Comparison of ENCODE assay signal across 8 cellular contexts in the genomic region with DNA sequence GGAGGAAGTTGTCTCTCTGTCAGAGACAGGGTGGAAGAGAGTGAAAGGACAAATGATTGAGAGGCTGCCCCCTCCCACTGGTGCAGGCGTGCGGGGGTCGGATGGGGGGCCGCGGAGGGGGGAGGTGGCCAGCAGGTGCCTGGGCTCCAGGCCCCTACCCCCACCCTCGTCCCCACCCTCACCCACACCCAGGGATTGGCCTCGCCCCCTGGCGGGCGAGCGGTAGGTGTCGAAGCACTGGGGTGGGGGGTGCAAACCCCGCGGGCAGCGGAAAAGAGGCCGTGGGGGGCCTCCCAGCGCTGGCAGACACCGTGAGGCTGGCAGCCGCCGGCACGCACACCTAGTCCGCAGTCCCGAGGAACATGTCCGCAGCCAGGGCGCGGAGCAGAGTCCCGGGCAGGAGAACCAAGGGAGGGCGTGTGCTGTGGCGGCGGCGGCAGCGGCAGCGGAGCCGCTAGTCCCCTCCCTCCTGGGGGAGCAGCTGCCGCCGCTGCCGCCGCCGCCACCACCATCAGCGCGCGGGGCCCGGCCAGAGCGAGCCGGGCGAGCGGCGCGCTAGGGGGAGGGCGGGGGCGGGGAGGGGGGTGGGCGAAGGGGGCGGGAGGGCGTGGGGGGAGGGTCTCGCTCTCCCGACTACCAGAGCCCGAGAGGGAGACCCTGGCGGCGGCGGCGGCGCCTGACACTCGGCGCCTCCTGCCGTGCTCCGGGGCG. TPM values are rescaled to one million over a fixed set of nuclear protein-coding genes. Genes with fewer than 3 reads are reported as not detected.
DNase-seq lines count a peak whose midpoint lies in the region; ATAC-seq and TF ChIP-seq lines count a peak whose summit lies in the region.

A gene (plus strand): TSS at position 682 of the 711 bp plus-strand sequence. CDS start 32 bp downstream, outside the sequence.

- H2BK5ac ChIP-seq in mesendoderm (ENCODE audit: low read length) = no peak within 1 kb of the TSS

- H3K79me2 ChIP-seq in mesendoderm (ENCODE audit: control insufficient read depth, insufficient read depth, low read length) = no peaks in the 10 kb centered on the region

- no peaks in the 10 kb centered on the region for H3K9me3 Mint-ChIP-seq in effector memory CD8-positive, alpha-beta T cell

- POLR2A ChIA-PET in activated CD8-positive, alpha-beta memory T cell treated with anti-CD3 and anti-CD28 coated beads for 36 hours (lab: Charles Lee) = interaction anchor here (1.9 to 2.7 kb wide), 3 partner anchors 18 to 92 kb away, joined by 8 to 16 read pairs (median 13); no protein-coding TSS in a partner anchor

- peak within 1 kb of the TSS; percentile 94 for H3K18ac ChIP-seq in mesendoderm (ENCODE audit: low read length)

- no peak within 1 kb of the TSS for H2AK5ac ChIP-seq in mesendoderm (ENCODE audit: low read length)

- no peak within 1 kb of the TSS for H4K5ac ChIP-seq in mesendoderm (ENCODE audit: low read length)

- CTCF ChIA-PET in activated CD8-positive, alpha-beta memory T cell treated with anti-CD3 and anti-CD28 coated beads for 36 hours (lab: Charles Lee) = interaction anchor here (1.0 to 1.9 kb wide), 2 partner anchors 146 to 1370 kb away, joined by 3 to 6 read pairs; a partner anchor contains a TSS

- ATAC-seq in GM18907 (IDR thresholded peaks at IDR 0.05; ENCODE audit: unreplicated experiment) (peak; percentile 67), HG03159 (IDR thresholded peaks at IDR 0.05; ENCODE audit: unreplicated experiment) (peak; percentile 54)
- peak; percentile 69 for ATAC-seq in effector memory CD8-positive, alpha-beta T cell (replicated peaks)

- no peaks in the 10 kb centered on the region for H3K4me1 ChIP-seq in mesendoderm (ENCODE audit: control insufficient read depth, low read depth, low read length)

- H3K27me3 ChIP-seq in mesendoderm (ENCODE audit: insufficient read depth, low read length, poor library complexity) = no peaks in the 10 kb centered on the region

- peak within 1 kb of the TSS; percentile 45 for H2BK120ac ChIP-seq in mesendoderm (ENCODE audit: low read depth, low read length)

- H3K79me1 ChIP-seq in mesendoderm (ENCODE audit: low read length) = no peaks in the 10 kb centered on the region

- H3K4me2 ChIP-seq in mesendoderm (ENCODE audit: low read length) = peak within 1 kb of the TSS; percentile 70

- TF ChIP-seq CTCF in AG10803 (conservative IDR thresholded peaks at IDR 0.05; ENCODE audit: low read length) = peak; percentile 46

- H3K23ac ChIP-seq in mesendoderm (ENCODE audit: low read length) = no peak within 1 kb of the TSS

- H3K36me3 Mint-ChIP-seq in effector memory CD8-positive, alpha-beta T cell (ENCODE audit: insufficient read depth) = peaks cover 28% of the 10 kb centered on the region

- H3K27ac Mint-ChIP-seq in effector memory CD8-positive, alpha-beta T cell = peak within 1 kb of the TSS; percentile 97 to 98

- H3K56ac ChIP-seq in mesendoderm (ENCODE audit: low read length) = peak within 1 kb of the TSS; percentile 82

- H3K4me3 Mint-ChIP-seq in effector memory CD8-positive, alpha-beta T cell = peak within 1 kb of the TSS; percentile 98 to 99

- WGBS in mesendoderm (ENCODE audit: extremely low coverage, insufficient coverage, low lambda C conversion rate) = no CpG with 5 or more reads among the region's 66 CpGs

- DNase-seq in AG10803 (ENCODE audit: low read depth) (peak; percentile 60), NCI-H774 (lab: John Stamatoyannopoulos, UW) (peak; percentile 59), mesendoderm (peak; percentile 74)
- DNase-seq in effector memory CD8-positive, alpha-beta T cell = peak; percentile 78 to 79 (median 79)
- peak; percentile 63 for DNase-seq in stimulated activated CD8-positive, alpha-beta memory T cell treated with anti-CD3 and anti-CD28 coated beads, Interleukin-15, amount 100 ng/mL, for 24 hours (ENCODE audit: low read depth)

- H3K4me3 ChIP-seq in AG10803 (ENCODE audit: low read length) (peak within 1 kb of the TSS; percentile 82), mesendoderm (ENCODE audit: low read length) (peak within 1 kb of the TSS; percentile 39)

- no peak within 1 kb of the TSS for H3K4ac ChIP-seq in mesendoderm (ENCODE audit: low read depth, low read length)

- peaks cover 34 to 44% of the 10 kb centered on the region in 2 donors for H3K4me1 Mint-ChIP-seq in effector memory CD8-positive, alpha-beta T cell (ENCODE audit: low read depth in 2 of 2)

- no peak within 1 kb of the TSS for H2BK15ac ChIP-seq in mesendoderm (replicated peaks; ENCODE audit: low read depth)

- peak within 1 kb of the TSS; percentile 59 for H3K9ac ChIP-seq in mesendoderm (ENCODE audit: low read length)

- peak within 1 kb of the TSS; percentile 86 for H3K27ac ChIP-seq in mesendoderm (ENCODE audit: low read depth, low read length)

- H3K36me3 ChIP-seq in mesendoderm (ENCODE audit: control insufficient read depth, insufficient read depth, low read length) = no peaks in the 10 kb centered on the region

- no peaks in the 10 kb centered on the region for H3K27me3 Mint-ChIP-seq in effector memory CD8-positive, alpha-beta T cell

- H4K8ac ChIP-seq in mesendoderm (ENCODE audit: low read depth, low read length) = no peak within 1 kb of the TSS

RNA-seq across cellular contexts. Expression of the gene that starts here (rescaled TPM):
- total RNA-seq in activated CD8-positive, alpha-beta memory T cell treated with anti-CD3 and anti-CD28 coated beads for 36 hours = 10 to 100 TPM; 36.1 to 39.6 TPM
- polyA plus RNA-seq in mesendoderm (2013, experiment 1 of 2) = 0.58 TPM
- polyA plus RNA-seq in mesendoderm (2013, experiment 2 of 2) = 0.43 TPM

Comparison
In these comparisons a context has a peak if more than half of its experiments do, and no peak if none do; other contexts are left out.
1. Peak in every context shown above with its lines: DNase-seq, ATAC-seq, H3K4me3 ChIP-seq and H3K27ac ChIP-seq.